ENCODE assay signal across 21 cellular contexts in genomic region chr13:44752184-44752583, GRCh38.
A peak's percentile ranks its signal among the peaks of the same experiment; 100 is the strongest.
DNase-seq lines count a peak whose midpoint lies in the region; ATAC-seq, FAIRE-seq and TF ChIP-seq lines count a peak whose summit lies in the region.
"Had no signal": no experiment of that assay in that cellular context is flagged by ENCODE, and none has a peak within 500 bp of the region (broad histone marks: within the 10 kb centered on the region; RNA-seq: fewer than 3 reads in every experiment).

No MANE protein-coding gene starts in this region.

- TF ChIP-seq CTCF in IMR-90 (conservative IDR thresholded peaks at IDR 0.05; ENCODE audit: low read depth, low read length) = no peak
- no peak for TF ChIP-seq CTCF in gastrocnemius medialis (IDR thresholded peaks at IDR 0.05 in 4 of 5, conservative IDR thresholded peaks at IDR 0.05 in 1 of 5)
- no peak for TF ChIP-seq CTCF in hepatocyte (IDR thresholded peaks at IDR 0.05; ENCODE audit: poor library complexity)

- H3K27ac ChIP-seq in IMR-90 (ENCODE audit: insufficient read depth, low read length) (no peak overlapping the region), gastrocnemius medialis (peak overlapping the region; percentile 63 to 69 (median 67)), small intestine (ENCODE audit: low read depth in 1 of 2, low read length in 1 of 2) (no peak overlapping the region), hepatocyte (no peak overlapping the region)
- H3K27ac ChIP-seq: C4-2B had no signal

- H3K4me1 ChIP-seq in IMR-90 (ENCODE audit: control insufficient read depth, insufficient read depth, low read length) = no peaks in the 10 kb centered on the region; the same call in 1 of the 2 replicates
- peaks cover 25 to 33% of the 10 kb centered on the region in 2 donors for H3K4me1 ChIP-seq in gastrocnemius medialis
- H3K4me1 ChIP-seq in small intestine (ENCODE audit: control insufficient read depth in 2 of 2, insufficient read depth in 1 of 2, low read depth in 1 of 2, low read length in 1 of 2) = peaks cover 0 to 2% of the 10 kb centered on the region in 2 donors
- peaks cover 11% of the 10 kb centered on the region for H3K4me1 ChIP-seq in hepatocyte (ENCODE audit: insufficient read depth)

- H3K18ac ChIP-seq in IMR-90 (ENCODE audit: low read depth, low read length) = no peak overlapping the region

- peaks cover 10% of the 10 kb centered on the region for H3K27me3 Mint-ChIP-seq in memory B cell

- no peak overlapping the region for H3K56ac ChIP-seq in IMR-90 (ENCODE audit: extremely low read depth, insufficient read depth, low read length)

- no peaks in the 10 kb centered on the region for H3K36me3 Mint-ChIP-seq in memory B cell
- H3K36me3 Mint-ChIP-seq: IgD-negative memory B cell had no signal

- no peak overlapping the region for H2BK20ac ChIP-seq in IMR-90 (ENCODE audit: low read depth, low read length)

- DNase-seq in IMR-90 (no peak), dermis blood vessel endothelial cell (peak; percentile 42), memory B cell (ENCODE audit: low spot score in 2 of 2) (no peak), gastrocnemius medialis (peak in 1 of 2 donors; percentile 48), small intestine (no peak), NCI-H187 treated with DMSO at 0.1 percent for 48 hours (lab: John Stamatoyannopoulos, UW) (no peak), hepatocyte (ENCODE audit: low spot score) (no peak), NCI-H446 treated with DMSO at 0.1 percent for 48 hours (lab: John Stamatoyannopoulos, UW) (no peak)
- DNase-seq: 8988T, NCI-H1105, NCI-H146, NCI-H2029 treated with DMSO at 0.1 percent for 48 hours, NCI-H2171, NCI-H345, NCI-H524 treated with DMSO at 0.1 percent for 48 hours, NCI-H82 had no signal

- peak overlapping the region; percentile 43 for H3K27ac Mint-ChIP-seq in memory B cell

- no peak overlapping the region for H2AFZ ChIP-seq in IMR-90 (replicated peaks; ENCODE audit: low read length, poor library complexity)
- no peak overlapping the region for H2AFZ ChIP-seq in hepatocyte

- no peak overlapping the region for H2BK5ac ChIP-seq in IMR-90 (ENCODE audit: low read depth, low read length, poor library complexity, severe bottlenecking)

- H4K5ac ChIP-seq in IMR-90 (ENCODE audit: low read depth, low read length) = no peak overlapping the region

- no peak overlapping the region for H2AK9ac ChIP-seq in IMR-90 (replicated peaks; ENCODE audit: low read depth, low read length, poor library complexity)

- TF ChIP-seq RAD21 in IMR-90 (IDR thresholded peaks at IDR 0.05; ENCODE audit: low read length) = no peak

- H4K20me1 ChIP-seq in IMR-90 (ENCODE audit: insufficient read depth, low read length) = no peaks in the 10 kb centered on the region
- no peaks in the 10 kb centered on the region for H4K20me1 ChIP-seq in hepatocyte (ENCODE audit: insufficient read depth, poor library complexity, severe bottlenecking)

- H2BK120ac ChIP-seq in IMR-90 (ENCODE audit: low read depth, low read length) = no peak overlapping the region

- no peaks in the 10 kb centered on the region for H3K4me1 Mint-ChIP-seq in memory B cell

- no peaks in the 10 kb centered on the region for H3K9me3 ChIP-seq in IMR-90 (ENCODE audit: control insufficient read depth, insufficient read depth, low read length)
- H3K9me3 ChIP-seq in gastrocnemius medialis = no peaks in the 10 kb centered on the region
- no peaks in the 10 kb centered on the region for H3K9me3 ChIP-seq in small intestine (ENCODE audit: control insufficient read depth, low read depth)
- no peaks in the 10 kb centered on the region for H3K9me3 ChIP-seq in hepatocyte (ENCODE audit: low read depth)

- no peak overlapping the region for H3K14ac ChIP-seq in IMR-90 (replicated peaks; ENCODE audit: low read depth, low read length)

- WGBS in IMR-90 (ENCODE audit: extremely low coverage in 2 of 2, insufficient read length in 1 of 2), 2 experiments = 100% methylated on average over 2 of the region's 6 CpGs; no CpG with 5 or more reads in 1 of the 2 experiments
- 83 to 96% (median 87%) methylated on average over 6 of the region's 6 CpGs for WGBS in small intestine, 3 donors
- 93% methylated on average over 6 of the region's 6 CpGs for WGBS in hepatocyte (ENCODE audit: low lambda C conversion rate, missing lambda C conversion rate)

- no peaks in the 10 kb centered on the region for H3K9me1 ChIP-seq in IMR-90 (ENCODE audit: insufficient read depth, low read length)

- no peak overlapping the region for H2AK5ac ChIP-seq in IMR-90 (ENCODE audit: low read depth, low read length)

- H2BK15ac ChIP-seq in IMR-90 (ENCODE audit: low read depth, low read length) = no peak overlapping the region

- ATAC-seq in IMR-90 (ENCODE audit: low read depth) = no peak
- no peak for ATAC-seq in memory B cell (ENCODE audit: low read depth)
- peak; percentile 71 to 87 for ATAC-seq in gastrocnemius medialis
- ATAC-seq: Panc1 had no signal

- H3K27me3 ChIP-seq in IMR-90 (ENCODE audit: control insufficient read depth, insufficient read depth, low read length) (no peaks in the 10 kb centered on the region), gastrocnemius medialis (no peaks in the 10 kb centered on the region), small intestine (ENCODE audit: control insufficient read depth in 2 of 2, insufficient read depth in 2 of 2, low read length in 2 of 2) (no peaks in the 10 kb centered on the region), hepatocyte (no peaks in the 10 kb centered on the region)

- H4K91ac ChIP-seq in IMR-90 (ENCODE audit: insufficient read depth, low read depth, low read length) = no peak overlapping the region

- H3K4me3 Mint-ChIP-seq in memory B cell = no peak overlapping the region
- H3K4me3 Mint-ChIP-seq: IgD-negative memory B cell had no signal

- no peak overlapping the region for H3K4me3 ChIP-seq in IMR-90 (ENCODE audit: insufficient read depth, low read depth, low read length)
- H3K4me3 ChIP-seq in gastrocnemius medialis = no peak overlapping the region
- H3K4me3 ChIP-seq in small intestine (ENCODE audit: low read depth in 1 of 2, low read length in 2 of 2) = no peak overlapping the region
- no peak overlapping the region for H3K4me3 ChIP-seq in hepatocyte

- no peaks in the 10 kb centered on the region for H3K9me3 Mint-ChIP-seq in memory B cell
- H3K9me3 Mint-ChIP-seq: IgD-negative memory B cell had no signal

- H3K23ac ChIP-seq in IMR-90 (ENCODE audit: low read depth, low read length) = no peak overlapping the region

- FAIRE-seq in small intestine (lab: Jason Lieb, UNC) = no peak
- FAIRE-seq: GM19239, HTR-8/SVneo had no signal

- H3K79me2 ChIP-seq in hepatocyte = no peaks in the 10 kb centered on the region

- no peaks in the 10 kb centered on the region for H3K9me2 ChIP-seq in hepatocyte (replicated peaks; ENCODE audit: insufficient read depth)

- dilution Hi-C loops in IMR-90 (cut with HindIII; ENCODE audit: low sequenced_read_pairs, unreplicated experiment) = no loop called here

- CTCF ChIA-PET in IMR-90 (lab: Yijun Ruan, JAX) = interaction anchor here (1.3 kb wide), 1 partner anchor 18 kb away, joined by 3 read pairs; no protein-coding TSS in a partner anchor

- no peak overlapping the region for H3K9ac ChIP-seq in IMR-90 (ENCODE audit: low read depth, low read length)

- H3K36me3 ChIP-seq in IMR-90 (ENCODE audit: control insufficient read depth, insufficient read depth, low read length) (no peaks in the 10 kb centered on the region), gastrocnemius medialis (no peaks in the 10 kb centered on the region), small intestine (ENCODE audit: control insufficient read depth in 2 of 2, insufficient read depth in 2 of 2, low read length in 2 of 2) (no peaks in the 10 kb centered on the region), hepatocyte (replicated peaks; ENCODE audit: insufficient read depth, low read depth) (no peaks in the 10 kb centered on the region)

- no peak overlapping the region for H4K8ac ChIP-seq in IMR-90 (ENCODE audit: low read depth in 2 of 2, low read length in 2 of 2)

- no peak overlapping the region for H3K4ac ChIP-seq in IMR-90 (ENCODE audit: low read depth, low read length)

- in situ Hi-C loops in IMR-90 (cut with MboI; ENCODE audit: low sequenced_read_pairs) (no loop called here), gastrocnemius medialis (cut with MboI; ENCODE audit: low sequenced_read_pairs in 4 of 4) (no loop called here)

- no TSS peak for BruUV-seq in IMR-90 (replicated peaks; lab: Mats Ljungman, UMichigan)

- H3K79me1 ChIP-seq in IMR-90 (ENCODE audit: low read depth in 1 of 2, low read length in 2 of 2) = no peaks in the 10 kb centered on the region

- TF ChIP-seq POLR2A in IMR-90 (IDR thresholded peaks at IDR 0.05; ENCODE audit: low read depth, low read length) = no peak
- peak in 1 of 2 donors; percentile 23 for TF ChIP-seq POLR2A in gastrocnemius medialis (IDR thresholded peaks at IDR 0.05)

- POLR2A ChIA-PET in IMR-90 (lab: Charles Lee; ENCODE audit: unreplicated experiment) = no interaction called here

- H3K4me2 ChIP-seq in IMR-90 (ENCODE audit: low read depth, low read length) (no peak overlapping the region), hepatocyte (no peak overlapping the region)

- intact Hi-C loops in IMR-90 (cut with micrococcal nuclease) = no loop called here
- intact Hi-C loops in gastrocnemius medialis (cut with DNase I; ENCODE audit: low total_unique reads) = loop anchor here (5.0 kb wide), 1 partner anchor 120 kb away; no protein-coding TSS in a partner anchor

TF ChIP-seq in IMR-90, 13 proteins besides CTCF, POLR2A, EP300 and RAD21:
- TF ChIP-seq MAFK (IDR thresholded peaks at IDR 0.05; ENCODE audit: low read depth, low read length) (0 out of 2 replicates have a peak, but pooled peaks have one; percentile 14), CHD1 (IDR thresholded peaks at IDR 0.05; ENCODE audit: low read depth, low read length) (no peak)
TF ChIP-seq in IMR-90: peak in this region for 1.

Comparison
In these comparisons a context has a peak if more than half of its experiments do, and no peak if none do; other contexts are left out.
1. ATAC-seq: peak in gastrocnemius medialis (2 of 2); none in IMR-90 (single experiment) and memory B cell (single experiment).
2. H3K27ac ChIP-seq: peak in gastrocnemius medialis (4 of 4); none in IMR-90 (single experiment), small intestine (0 of 2) and hepatocyte (single experiment).